10 cellular contexts compared by ENCODE assay signal in the genomic region with DNA sequence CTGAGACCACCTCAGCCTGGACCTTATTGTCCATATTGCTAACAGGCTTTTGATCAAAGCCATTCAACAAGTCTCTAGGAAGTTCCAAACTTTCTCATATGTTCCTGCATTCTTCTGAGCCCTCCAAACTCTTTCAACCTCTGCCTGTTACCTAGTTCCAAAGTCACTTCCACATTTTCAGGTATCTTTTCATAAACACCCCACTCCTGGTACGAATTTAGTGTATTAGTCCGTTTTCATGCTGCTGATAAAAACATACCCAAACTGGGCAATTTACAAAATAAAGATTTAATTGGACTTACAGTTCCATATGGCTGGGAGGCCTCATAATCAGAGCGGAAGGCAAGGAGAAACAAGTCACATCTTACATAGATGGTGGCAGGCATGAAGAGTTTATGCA.
"Had no signal": no experiment of that assay in that cellular context is flagged by ENCODE, and none has a peak within 500 bp of the region (broad histone marks: within the 10 kb centered on the region; RNA-seq: fewer than 3 reads in every experiment).

No MANE protein-coding gene starts in this region.

- ATAC-seq: HepG2 had no signal

- H3K4me3 Mint-ChIP-seq: H9, HFFc6, IgD-negative memory B cell had no signal

- H3K27me3 Mint-ChIP-seq: IgD-negative memory B cell had no signal

- H3K27ac Mint-ChIP-seq: H9, HFFc6 had no signal

- H3K36me3 Mint-ChIP-seq: IgD-negative memory B cell had no signal

- DNase-seq: GM23248, GOT3, H9, HCEC 1CT, HFFc6, KG1 had no signal

- FAIRE-seq: H54, HepG2 had no signal

- H2AFZ ChIP-seq: GM23248 had no signal

- H3K27ac ChIP-seq: GM23248, HL-60 had no signal

- H3K4me1 Mint-ChIP-seq: H9, IgD-negative memory B cell had no signal

- H3K9ac ChIP-seq: GM23248 had no signal

- H3K4me3 ChIP-seq: GM23248 had no signal
